Comparison of ENCODE assay signal across 8 cellular contexts in genomic region chr10:100370976-100371706, GRCh38. TPM values are rescaled to one million over a fixed set of nuclear protein-coding genes. Genes with fewer than 3 reads are reported as not detected.
DNase-seq lines count a peak whose midpoint lies in the region; ATAC-seq and TF ChIP-seq lines count a peak whose summit lies in the region.

No MANE protein-coding gene starts in this region.

- peaks cover 41% of the 10 kb centered on the region for H3K4me1 Mint-ChIP-seq in activated CD8-positive, alpha-beta T cell treated with anti-CD3 and anti-CD28 coated beads, Interleukin-2, amount 10 ng/mL, durations not matched to agents 7 days and 5 days (ENCODE audit: low read depth)

- no peak overlapping the region; the same call in 1 of the 2 replicates for H3K4me2 ChIP-seq in DND-41 (ENCODE audit: insufficient read depth, low read length)

- H3K9me3 Mint-ChIP-seq in activated CD8-positive, alpha-beta T cell treated with anti-CD3 and anti-CD28 coated beads, Interleukin-2, amount 10 ng/mL, durations not matched to agents 7 days and 5 days (ENCODE audit: insufficient read depth), result no peaks in the 10 kb centered on the region

- peaks cover 28% of the 10 kb centered on the region for H3K79me2 ChIP-seq in DND-41 (ENCODE audit: insufficient read depth, low read length)

- H3K4me1 ChIP-seq in DND-41 (ENCODE audit: insufficient read depth, low read length), result peaks cover 54% of the 10 kb centered on the region

- H3K27ac Mint-ChIP-seq in activated CD8-positive, alpha-beta T cell treated with anti-CD3 and anti-CD28 coated beads, Interleukin-2, amount 10 ng/mL, durations not matched to agents 7 days and 5 days, result peak overlapping the region; percentile 88

- H3K4me3 ChIP-seq in DND-41 (ENCODE audit: low read depth in 1 of 2, low read length in 2 of 2) (no peak overlapping the region), NB4 (ENCODE audit: low read depth, low read length) (no peak overlapping the region)

- no peak overlapping the region; the same call in 1 of the 2 replicates for H3K9ac ChIP-seq in DND-41 (ENCODE audit: low read depth, low read length)

- POLR2A ChIA-PET in activated CD8-positive, alpha-beta T cell treated with anti-CD3 and anti-CD28 coated beads, Interleukin-2, amount 10 ng/mL, durations not matched to agents 7 days and 5 days (lab: Charles Lee), result interaction anchor here (0.6 to 2.3 kb wide), 13 partner anchors 9 to 1447 kb away, joined by 3 to 43 read pairs (median 4); partner anchors contain the start of genes OGA and SCD

- TF ChIP-seq POLR2A in NB4 (IDR thresholded peaks at IDR 0.05; ENCODE audit: extremely low read depth, insufficient read length) (peak; percentile 5), GM18505 (IDR thresholded peaks at IDR 0.05; ENCODE audit: borderline replicate concordance, extremely low read depth, insufficient read depth, insufficient read length) (no peak)

- DNase-seq in DND-41 (peak; percentile 14), NB4 (ENCODE audit: low read depth) (peak; percentile 74), ecto neural progenitor cell (ENCODE audit: low spot score) (peak; percentile 85), medulla oblongata (ENCODE audit: extremely low spot score) (peak; percentile 92), NCI-H446 treated with DMSO at 0.1 percent for 48 hours (lab: John Stamatoyannopoulos, UW) (no peak)
- DNase-seq in activated CD8-positive, alpha-beta T cell treated with anti-CD3 and anti-CD28 coated beads, Interleukin-2, amount 10 ng/mL, durations not matched to agents 7 days and 5 days, result peak; percentile 75
- DNase-seq in stimulated activated CD8-positive, alpha-beta memory T cell treated with anti-CD3 and anti-CD28 coated beads, Interleukin-12 subunit alpha, Interleukin-12 subunit beta, amount 100 ng/mL, for 4 hours (ENCODE audit: low read depth), result peak; percentile 34

- no peaks in the 10 kb centered on the region for H4K20me1 ChIP-seq in DND-41 (ENCODE audit: insufficient read depth, low read length)

- H3K27me3 Mint-ChIP-seq in activated CD8-positive, alpha-beta T cell treated with anti-CD3 and anti-CD28 coated beads, Interleukin-2, amount 10 ng/mL, durations not matched to agents 7 days and 5 days (ENCODE audit: low read depth), result no peaks in the 10 kb centered on the region

- H3K27ac ChIP-seq in DND-41 (ENCODE audit: low read length), result peak overlapping the region; percentile 16

- no peaks in the 10 kb centered on the region for H3K27me3 ChIP-seq in DND-41 (ENCODE audit: insufficient read depth, low read length, poor library complexity)

- CTCF ChIA-PET in activated CD8-positive, alpha-beta T cell treated with anti-CD3 and anti-CD28 coated beads, Interleukin-2, amount 10 ng/mL, durations not matched to agents 7 days and 5 days (lab: Charles Lee), result interaction anchor here (0.6 to 3.2 kb wide), 19 partner anchors 9 to 170 kb away, joined by 3 to 48 read pairs (median 5); partner anchors contain the start of genes HIF1AN and SCD

- H2AFZ ChIP-seq in DND-41 (ENCODE audit: low read depth, low read length), result 0 out of 2 replicates have a peak overlapping the region, but pooled peaks have one; percentile 14

- ATAC-seq in DND-41 (ENCODE audit: insufficient read depth, low read depth), result peak; percentile 11; the same call in 2 of the 3 replicates
- peak; percentile 54 for ATAC-seq in activated CD8-positive, alpha-beta T cell treated with anti-CD3 and anti-CD28 coated beads, Interleukin-2, amount 10 ng/mL, durations not matched to agents 7 days and 5 days
- no peak for ATAC-seq in GM18505 (IDR thresholded peaks at IDR 0.05; ENCODE audit: unreplicated experiment)

- peaks cover 7% of the 10 kb centered on the region for H3K36me3 Mint-ChIP-seq in activated CD8-positive, alpha-beta T cell treated with anti-CD3 and anti-CD28 coated beads, Interleukin-2, amount 10 ng/mL, durations not matched to agents 7 days and 5 days (ENCODE audit: low read depth)

- TF ChIP-seq CTCF in DND-41 (IDR thresholded peaks at IDR 0.05; ENCODE audit: borderline replicate concordance, extremely low read depth, low read length, poor library complexity, severe bottlenecking) (no peak), NB4 (IDR thresholded peaks at IDR 0.05; ENCODE audit: low read depth, low read length) (no peak)

- H3K9me3 ChIP-seq in DND-41 (ENCODE audit: insufficient read depth, low read length, severe bottlenecking), result no peaks in the 10 kb centered on the region

- H3K36me3 ChIP-seq in DND-41 (ENCODE audit: insufficient read depth, low read length), result no peaks in the 10 kb centered on the region; the same call in 1 of the 2 replicates

- H3K4me3 Mint-ChIP-seq in activated CD8-positive, alpha-beta T cell treated with anti-CD3 and anti-CD28 coated beads, Interleukin-2, amount 10 ng/mL, durations not matched to agents 7 days and 5 days, result peak overlapping the region; percentile 42

RNA-seq across cellular contexts. Expression of gene SCD, which starts 24.1 kb away (rescaled TPM):
- 100 to 1,000 TPM; 239 to 240 TPM for total RNA-seq in activated CD8-positive, alpha-beta T cell treated with anti-CD3 and anti-CD28 coated beads, Interleukin-2, amount 10 ng/mL, durations not matched to agents 7 days and 5 days

RNA-seq across cellular contexts. Expression of gene PKD2L1, which starts 41.1 kb away (rescaled TPM):
- total RNA-seq in activated CD8-positive, alpha-beta T cell treated with anti-CD3 and anti-CD28 coated beads, Interleukin-2, amount 10 ng/mL, durations not matched to agents 7 days and 5 days, result under 1 TPM; 0.10 to 0.68 TPM
